9 cellular contexts compared by ENCODE assay signal in genomic region chr11:42397483-42397882, GRCh38.
"Had no signal": no experiment of that assay in that cellular context is flagged by ENCODE, and none has a peak within 500 bp of the region (broad histone marks: within the 10 kb centered on the region; RNA-seq: fewer than 3 reads in every experiment).

No MANE protein-coding gene starts in this region.

- H3K27ac ChIP-seq: GM23248 had no signal

- H3K36me3 ChIP-seq: HAP-1 had no signal

- H3K4me3 Mint-ChIP-seq: HFFc6 had no signal

- H3K27ac Mint-ChIP-seq: HFFc6 had no signal

- H3K9ac ChIP-seq: GM23248 had no signal

- H3K4me3 ChIP-seq: GM23248, HAP-1, K562 had no signal

- DNase-seq: GM23248, GOT3, H7, HFFc6, IMR-90, KG1 had no signal

- H3K9me3 ChIP-seq: HAP-1 had no signal

- H3K4me1 ChIP-seq: HAP-1 had no signal

- ATAC-seq: HCT116, K562 had no signal
